Comparison of ENCODE assay signal across 8 cellular contexts in the genomic region with DNA sequence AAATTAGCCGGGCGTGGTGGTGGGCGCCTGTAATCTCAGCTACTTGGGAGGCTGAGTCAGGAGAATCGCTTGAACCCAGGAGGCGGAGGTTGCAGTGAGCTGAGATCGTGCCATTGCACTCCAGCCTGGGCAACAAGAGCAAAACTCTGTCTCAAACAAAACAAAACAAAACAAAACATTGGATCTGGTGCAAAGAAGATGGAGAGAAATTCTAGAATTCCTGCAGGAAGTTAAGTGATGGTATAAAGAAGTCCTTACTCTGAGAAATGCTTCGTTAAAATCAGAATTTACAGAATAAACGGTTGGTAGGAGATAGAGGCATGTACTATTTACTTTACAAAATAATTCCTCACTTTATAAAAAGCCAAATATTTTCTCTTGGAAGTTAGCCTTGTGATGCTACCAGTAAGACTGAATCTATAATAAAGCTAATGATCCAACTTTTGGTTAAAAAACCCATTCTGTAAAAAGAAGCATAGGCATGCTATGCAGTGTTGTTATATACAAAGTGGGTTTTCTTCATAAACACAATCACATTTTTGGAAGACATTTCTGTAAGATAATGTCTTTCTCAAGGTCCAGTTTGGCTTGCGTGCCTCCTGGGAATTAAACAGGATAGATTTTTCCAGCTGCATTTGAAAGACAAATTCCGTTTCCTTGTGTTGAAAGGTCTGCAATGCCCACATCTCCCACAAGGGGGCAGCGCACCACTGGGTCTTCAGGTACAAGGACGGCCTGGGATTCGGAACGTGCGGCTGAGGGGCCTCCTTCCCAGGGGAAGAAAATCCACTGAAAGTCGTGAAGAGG.
DNase-seq lines count a peak whose midpoint lies in the region; ATAC-seq lines count a peak whose summit lies in the region.

No MANE protein-coding gene starts in this region.

- ATAC-seq in HG02763 (IDR thresholded peaks at IDR 0.05; ENCODE audit: unreplicated experiment), result no peak

- in situ Hi-C loops in T47D (cut with HindIII; ENCODE audit: low pct_unique_long_range_greater_than_20kb, low sequenced_read_pairs), result no loop called here

- DNase-seq in NOMO-1 treated with DMSO at 0.1 percent for 48 hours (lab: John Stamatoyannopoulos, UW; ENCODE audit: unreplicated experiment), result peak; percentile 44
- DNase-seq in NOMO-1 treated with dmso at 0.1 percent for 144 hours (lab: John Stamatoyannopoulos, UW; ENCODE audit: unreplicated experiment), result no peak
- peak; percentile 77 for DNase-seq in NCI-H1694 (lab: John Stamatoyannopoulos, UW)
- DNase-seq in UCSD-AML1 (lab: John Stamatoyannopoulos, UW; ENCODE audit: unreplicated experiment), result peak; percentile 81
- DNase-seq in T47D (ENCODE audit: low read depth in 1 of 2, low spot score in 1 of 2), result peak; percentile 39 to 77
- peak; percentile 94 for DNase-seq in inferior parietal cortex (ENCODE audit: extremely low spot score)
- DNase-seq in stimulated activated CD4-positive, alpha-beta T cell treated with anti-CD3 and anti-CD28 coated beads, Interleukin-15, amount 100 ng/mL, for 24 hours, result peak; percentile 85
